Comparison of ENCODE assay signal across 8 cellular contexts in genomic region chr2:42810126-42810970, GRCh38. TPM values are rescaled to one million over a fixed set of nuclear protein-coding genes. Genes with fewer than 3 reads are reported as not detected.
A peak's percentile ranks its signal among the peaks of the same experiment; 100 is the strongest.
DNase-seq lines count a peak whose midpoint lies in the region; ATAC-seq, FAIRE-seq and TF ChIP-seq lines count a peak whose summit lies in the region.

No MANE protein-coding gene starts in this region.

- H3K79me2 ChIP-seq in keratinocyte (ENCODE audit: control insufficient read depth, insufficient read depth, low read length), result no peaks in the 10 kb centered on the region

- H3K4me1 Mint-ChIP-seq in activated B cell treated with CpG ODN at 0.5 μM for 24 hours, result peaks cover 26% of the 10 kb centered on the region

- peak; percentile 76 for ATAC-seq in GM18909 (IDR thresholded peaks at IDR 0.05; ENCODE audit: poor library complexity, unreplicated experiment)
- ATAC-seq in HG03175 (IDR thresholded peaks at IDR 0.05; ENCODE audit: unreplicated experiment), result peak; percentile 74
- ATAC-seq in activated B cell treated with CpG ODN at 0.5 μM for 24 hours (ENCODE audit: low read depth), result peak; percentile 79

- peak overlapping the region; percentile 94 for H3K4me3 Mint-ChIP-seq in activated B cell treated with CpG ODN at 0.5 μM for 24 hours

- H3K36me3 ChIP-seq in keratinocyte (ENCODE audit: control insufficient read depth in 2 of 2, extremely low read depth in 1 of 2, insufficient read depth in 2 of 2, low read length in 2 of 2), result no peaks in the 10 kb centered on the region

- H3K27ac ChIP-seq in caudate nucleus (ENCODE audit: low read depth, low read length) (peak overlapping the region; percentile 99), keratinocyte (ENCODE audit: control insufficient read depth, insufficient read depth, low read length) (peak overlapping the region; percentile 91)

- H3K36me3 Mint-ChIP-seq in activated B cell treated with CpG ODN at 0.5 μM for 24 hours (ENCODE audit: low read depth), result peaks cover 6% of the 10 kb centered on the region

- H3K4me3 ChIP-seq in keratinocyte (ENCODE audit: control insufficient read depth in 2 of 3, extremely low read depth in 1 of 3, insufficient read depth in 2 of 3, low read depth in 1 of 3, low read length in 3 of 3), result peak overlapping the region; percentile 57 to 77 (median 70)

- H3K27me3 Mint-ChIP-seq in activated B cell treated with CpG ODN at 0.5 μM for 24 hours, result no peaks in the 10 kb centered on the region

- CTCF ChIA-PET in activated B cell treated with CpG ODN at 0.5 μM for 24 hours (lab: Charles Lee), result interaction anchor here (1.0 to 2.1 kb wide), 8 partner anchors 13 to 767 kb away, joined by 3 to 11 read pairs (median 4); partner anchors contain the start of gene HAAO

- H3K4me2 ChIP-seq in keratinocyte (ENCODE audit: control insufficient read depth, extremely low read depth, insufficient read depth, low read depth, low read length), result peak overlapping the region; percentile 92

- intact Hi-C loops in activated B cell treated with CpG ODN at 0.5 μM for 24 hours (cut with micrococcal nuclease), result loop anchor here (1.0 to 5.0 kb wide), 9 partner anchors 17 to 968 kb away; partner anchors contain the start of genes COX7A2L, HAAO, THADA and ZFP36L2

- peak overlapping the region; percentile 93 for H3K9ac ChIP-seq in keratinocyte (ENCODE audit: control insufficient read depth, extremely low read depth, insufficient read depth, low read length)

- DNase-seq in AG08396 (ENCODE audit: low spot score), result peak; percentile 96
- peak; percentile 96 for DNase-seq in NCI-H2227 treated with DMSO at 0.1 percent for 48 hours (lab: John Stamatoyannopoulos, UW)
- peak; percentile 96 for DNase-seq in activated B cell treated with CpG ODN at 0.5 μM for 24 hours
- DNase-seq in caudate nucleus (lab: John Stamatoyannopoulos, UW), result peak; percentile 26 to 98 (median 91)
- peak; percentile 91 for DNase-seq in keratinocyte (ENCODE audit: low read depth, low spot score)
- peak; percentile 89 to 97 (median 96) for DNase-seq in stimulated activated CD4-positive, alpha-beta T cell treated with anti-CD3 and anti-CD28 coated beads, Interleukin-12 subunit alpha, Interleukin-12 subunit beta, amount 100 ng/mL, for 48 hours (ENCODE audit: low read depth in 2 of 3, low spot score in 1 of 3)

- H3K27me3 ChIP-seq in keratinocyte (ENCODE audit: control insufficient read depth, extremely low read depth, insufficient read depth, low read length), result no peaks in the 10 kb centered on the region

- FAIRE-seq in keratinocyte (lab: Jason Lieb, UNC), result no peak

- no peaks in the 10 kb centered on the region for H3K9me3 Mint-ChIP-seq in activated B cell treated with CpG ODN at 0.5 μM for 24 hours

- H3K4me1 ChIP-seq in keratinocyte (ENCODE audit: control insufficient read depth, extremely low read depth, insufficient read depth, low read length), result peaks cover 15% of the 10 kb centered on the region

- H2AFZ ChIP-seq in keratinocyte (ENCODE audit: control insufficient read depth, low read length), result peak overlapping the region; percentile 90

- no peaks in the 10 kb centered on the region for H3K9me1 ChIP-seq in keratinocyte (ENCODE audit: control insufficient read depth, extremely low read depth, insufficient read depth, low read length)

- no peaks in the 10 kb centered on the region for H3K9me3 ChIP-seq in keratinocyte (ENCODE audit: control insufficient read depth, low read depth, low read length)

- no peaks in the 10 kb centered on the region for H4K20me1 ChIP-seq in keratinocyte (ENCODE audit: control insufficient read depth, extremely low read depth, insufficient read depth, low read length)

- TF ChIP-seq CTCF in activated B cell treated with CpG ODN at 0.5 μM for 24 hours (IDR thresholded peaks at IDR 0.05), result no peak
- TF ChIP-seq CTCF in keratinocyte (optimal IDR thresholded peaks at IDR 0.05 in 1 of 3, IDR thresholded peaks at IDR 0.05 in 1 of 3, conservative IDR thresholded peaks at IDR 0.05 in 1 of 3; ENCODE audit: extremely low read depth in 1 of 3, insufficient read depth in 2 of 3, low read length in 3 of 3), result no peak

- dilution Hi-C loops in keratinocyte (cut with MboI; ENCODE audit: extremely low pct_ligation_motif_present, low sequenced_read_pairs), result no loop called here

- POLR2A ChIA-PET in activated B cell treated with CpG ODN at 0.5 μM for 24 hours (lab: Charles Lee), result interaction anchor here (0.5 to 4.2 kb wide), 29 partner anchors 9 to 1551 kb away, joined by 3 to 146 read pairs (median 4); partner anchors contain the start of genes CAMKMT, HAAO, PREPL and THADA

- H3K27ac Mint-ChIP-seq in activated B cell treated with CpG ODN at 0.5 μM for 24 hours, result peak overlapping the region; percentile 99

RNA-seq across cellular contexts. Expression of gene HAAO, which starts 18.0 kb away (rescaled TPM):
- 11.4 TPM in 2 replicates for total RNA-seq in activated B cell treated with CpG ODN at 0.5 μM for 24 hours
- polyA plus RNA-seq in keratinocyte, result 0.05 to 0.08 TPM in 2 of 3 replicates, not detected in the other
- polyA plus RNA-seq in keratinocyte (2011; ENCODE audit: low read depth), result not detected
- not detected in 2 replicates for polyA plus RNA-seq in keratinocyte (2011; cell fraction: cytosol; rRNA removed)
- polyA plus RNA-seq in keratinocyte (2011; cell fraction: nucleus; rRNA removed), result not detected in 2 replicates
- polyA plus RNA-seq in keratinocyte (2012; ENCODE audit: low replicate concordance), result not detected in 2 replicates
- polyA minus RNA-seq in keratinocyte, result 0.62 TPM in 1 of 3 replicates, not detected in the others
- polyA minus RNA-seq in keratinocyte (2011; cell fraction: cytosol; rRNA and poly(A)+ RNA removed), result not detected
- not detected in 2 replicates for polyA minus RNA-seq in keratinocyte (2011; cell fraction: nucleus; rRNA and poly(A)+ RNA removed)

RNA-seq across cellular contexts. Expression of gene OXER1, which starts 46.4 kb away (rescaled TPM):
- total RNA-seq in activated B cell treated with CpG ODN at 0.5 μM for 24 hours, result 1.9 and 2.1 TPM in 2 replicates
- not detected in 3 replicates for polyA plus RNA-seq in keratinocyte
- not detected for polyA plus RNA-seq in keratinocyte (2011; ENCODE audit: low read depth)
- polyA plus RNA-seq in keratinocyte (2011; cell fraction: cytosol; rRNA removed), result not detected in 2 replicates
- polyA plus RNA-seq in keratinocyte (2011; cell fraction: nucleus; rRNA removed), result not detected in 2 replicates
- 0.08 TPM in 1 of 2 replicates, not detected in the other for polyA plus RNA-seq in keratinocyte (2012; ENCODE audit: low replicate concordance)
- not detected in 3 replicates for polyA minus RNA-seq in keratinocyte
- not detected for polyA minus RNA-seq in keratinocyte (2011; cell fraction: cytosol; rRNA and poly(A)+ RNA removed)
- polyA minus RNA-seq in keratinocyte (2011; cell fraction: nucleus; rRNA and poly(A)+ RNA removed), result not detected in 2 replicates

Comparison
In these comparisons a context has a peak if more than half of its experiments do, and no peak if none do; other contexts are left out.
1. Peak in every context shown above with its lines: DNase-seq, ATAC-seq, H3K4me3 ChIP-seq and H3K27ac ChIP-seq.